24 cellular contexts compared by ENCODE assay signal in genomic region chr4:68630371-68630770, GRCh38. TPM values are rescaled to one million over a fixed set of nuclear protein-coding genes. Genes with fewer than 3 reads are reported as not detected.
"Had no signal": no experiment of that assay in that cellular context is flagged by ENCODE, and none has a peak within 500 bp of the region (broad histone marks: within the 10 kb centered on the region; RNA-seq: fewer than 3 reads in every experiment).

No MANE protein-coding gene starts in this region.

- H3K27me3 ChIP-seq: body of pancreas, dorsolateral prefrontal cortex, ovary, right lobe of liver, stomach, testis, upper lobe of left lung had no signal

- H3K4me3 ChIP-seq: body of pancreas, dorsolateral prefrontal cortex, left ventricle myocardium inferior, ovary, right lobe of liver, smooth muscle cell, stomach, testis, upper lobe of left lung had no signal

- H3K27ac ChIP-seq: body of pancreas, dorsolateral prefrontal cortex, left ventricle myocardium inferior, ovary, right lobe of liver, stomach, testis, upper lobe of left lung had no signal

- H3K4me1 ChIP-seq: body of pancreas, left ventricle myocardium inferior, testis, upper lobe of left lung had no signal

- H3K9me3 ChIP-seq: body of pancreas, left ventricle myocardium inferior, ovary, right lobe of liver, stomach, testis, upper lobe of left lung had no signal

- H3K4me2 ChIP-seq: smooth muscle cell had no signal

- H3K36me3 ChIP-seq: left ventricle myocardium inferior, ovary, right lobe of liver, stomach, upper lobe of left lung had no signal

- ATAC-seq: activated CD8-positive, alpha-beta memory T cell treated with anti-CD3 and anti-CD28 coated beads, Interleukin-2, amount 10 ng/mL, durations not matched to agents 7 days and 5 days; body of pancreas; natural killer cell; right lobe of liver; stimulated activated effector memory CD8-positive, alpha-beta T cell treated with anti-CD3 and anti-CD28 coated beads, Interleukin-12 subunit alpha, Interleukin-12 subunit beta, amount 100 ng/mL, for 72 hours; WTC11 had no signal

- DNase-seq: activated CD4-positive, alpha-beta memory T cell treated with anti-CD3 and anti-CD28 coated beads, Interleukin-2, amount 10 ng/mL, durations not matched to agents 7 days and 5 days; activated CD4-positive, alpha-beta T cell treated with anti-CD3 and anti-CD28 coated beads for 4 hours; activated CD8-positive, alpha-beta memory T cell treated with anti-CD3 and anti-CD28 coated beads, Interleukin-2, amount 10 ng/mL, durations not matched to agents 7 days and 5 days; activated naive CD4-positive, alpha-beta T cell; activated naive CD8-positive, alpha-beta T cell treated with anti-CD3 and anti-CD28 coated beads for 36 hours; amygdala; body of pancreas; central memory CD4-positive, alpha-beta T cell; dorsolateral prefrontal cortex; foreskin fibroblast; head of caudate nucleus; kidney; left ventricle myocardium inferior; natural killer cell; ovary; right lobe of liver; stimulated activated CD4-positive, alpha-beta T cell treated with anti-CD3 and anti-CD28 coated beads, Interleukin-4, amount 100 ng/mL, for 24 hours; stomach; testis; upper lobe of left lung had no signal

RNA-seq across cellular contexts. Expression of gene UGT2B15, which starts 40.1 kb away (rescaled TPM):
- total RNA-seq: activated CD4-positive, alpha-beta memory T cell treated with anti-CD3 and anti-CD28 coated beads, Interleukin-2, amount 10 ng/mL, durations not matched to agents 7 days and 5 days; activated CD8-positive, alpha-beta memory T cell treated with anti-CD3 and anti-CD28 coated beads, Interleukin-2, amount 10 ng/mL, durations not matched to agents 7 days and 5 days; activated naive CD8-positive, alpha-beta T cell treated with anti-CD3 and anti-CD28 coated beads for 36 hours; dorsolateral prefrontal cortex; kidney; left ventricle myocardium inferior; natural killer cell; pulmonary artery endothelial cell; smooth muscle cell had no signal
- polyA plus RNA-seq: ovary, smooth muscle cell had no signal

RNA-seq across cellular contexts. Expression of gene UGT2B17, which starts 54.2 kb away (rescaled TPM):
- total RNA-seq: activated CD4-positive, alpha-beta memory T cell treated with anti-CD3 and anti-CD28 coated beads, Interleukin-2, amount 10 ng/mL, durations not matched to agents 7 days and 5 days; activated CD8-positive, alpha-beta memory T cell treated with anti-CD3 and anti-CD28 coated beads, Interleukin-2, amount 10 ng/mL, durations not matched to agents 7 days and 5 days; activated naive CD8-positive, alpha-beta T cell treated with anti-CD3 and anti-CD28 coated beads for 36 hours; body of pancreas; left ventricle myocardium inferior; pulmonary artery endothelial cell; smooth muscle cell; stomach; WTC11 had no signal
- polyA plus RNA-seq: ovary, smooth muscle cell had no signal
